In the genomic region with DNA sequence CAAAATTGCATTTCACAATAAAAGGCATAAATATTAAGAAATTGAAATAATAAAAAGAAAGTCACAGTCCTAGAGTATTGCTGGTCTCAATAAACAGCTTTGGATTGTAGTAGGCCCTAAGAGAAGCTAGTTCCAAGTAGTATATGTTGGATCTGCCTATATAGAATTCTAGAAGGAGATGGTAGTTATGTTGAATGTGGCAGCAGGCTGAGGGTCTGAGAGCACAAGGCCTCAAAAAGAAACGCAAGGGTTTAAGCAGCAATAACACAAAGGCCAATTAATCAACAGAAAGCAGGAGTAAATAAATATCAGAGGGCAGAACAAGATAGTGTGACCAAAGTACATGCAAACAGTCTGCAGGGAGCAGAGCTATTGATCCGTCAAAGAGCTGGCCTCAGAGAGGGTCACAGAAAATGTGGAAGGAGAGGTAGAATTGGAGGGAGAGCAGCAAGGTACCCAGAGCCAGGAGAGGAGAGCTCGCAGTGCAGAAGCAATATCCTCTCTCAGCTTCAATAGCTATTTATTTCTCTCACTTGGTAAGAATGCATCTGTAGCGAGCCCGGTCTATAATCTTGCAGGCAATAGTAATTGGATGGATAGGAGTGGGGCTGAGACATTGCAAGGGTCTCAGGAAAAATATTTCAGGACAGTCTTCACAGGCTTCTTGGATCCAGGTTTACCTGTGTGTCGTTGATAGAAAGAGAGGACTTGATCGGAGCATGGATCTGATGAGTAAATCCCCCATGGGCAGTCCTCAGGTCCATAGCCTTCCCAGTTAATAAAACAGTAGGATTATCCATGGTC, we compare ENCODE assay signal across 1 cellular context.
TF ChIP-seq lines count a peak whose summit lies in the region.

No MANE protein-coding gene starts in this region.

TF ChIP-seq in HepG2, 621 proteins besides CTCF, POLR2A, EP300 and RAD21 (continued from another document and continues in another):
- TF ChIP-seq ZBTB10 (CRISPR knock-in tag; IDR thresholded peaks at IDR 0.05; ENCODE audit: borderline replicate concordance) (peak; percentile 64; the same call in 1 of the 2 replicates), FOXP1 (IDR thresholded peaks at IDR 0.05) (peak; percentile 87), FOXP1 (CRISPR knock-in tag; IDR thresholded peaks at IDR 0.05) (peak; percentile 96), ESRRA (CRISPR knock-in tag; IDR thresholded peaks at IDR 0.05; ENCODE audit: low read depth) (peak; percentile 78; the same call in 1 of the 2 replicates), HNF4G (IDR thresholded peaks at IDR 0.05; ENCODE audit: borderline replicate concordance, low read depth, low read length) (peak; percentile 96), HNF4G (CRISPR knock-in tag; IDR thresholded peaks at IDR 0.05; ENCODE audit: borderline replicate concordance, low read depth) (peak; percentile 85), HNRNPH1 (optimal IDR thresholded peaks at IDR 0.05; ENCODE audit: low read depth, low read length) (no peak), CREB1 (IDR thresholded peaks at IDR 0.05) (no peak), CREB1 (CRISPR knock-in tag; IDR thresholded peaks at IDR 0.05) (peak; percentile 69), ATF1 (CRISPR knock-in tag; IDR thresholded peaks at IDR 0.05) (no peak; the same call in 1 of the 2 replicates), SNRNP70 (IDR thresholded peaks at IDR 0.05; ENCODE audit: low read depth, low read length) (no peak), MIXL1 (CRISPR knock-in tag; IDR thresholded peaks at IDR 0.05) (peak; percentile 100), ARID3A (IDR thresholded peaks at IDR 0.05; ENCODE audit: low read depth, low read length) (peak; percentile 97), ZNF7 (CRISPR knock-in tag; IDR thresholded peaks at IDR 0.05) (no peak), THAP11 (CRISPR knock-in tag; IDR thresholded peaks at IDR 0.05) (peak; percentile 71), KLF12 (CRISPR knock-in tag; IDR thresholded peaks at IDR 0.05; ENCODE audit: borderline replicate concordance) (peak; percentile 78), GATAD2A (CRISPR knock-in tag; IDR thresholded peaks at IDR 0.05) (peak; percentile 98), FOXK2 (IDR thresholded peaks at IDR 0.05) (peak; percentile 75; the same call in 1 of the 2 replicates), SP5 (CRISPR knock-in tag; IDR thresholded peaks at IDR 0.05; ENCODE audit: borderline replicate concordance, low read depth) (peak; percentile 54), PHF5A (CRISPR knock-in tag; IDR thresholded peaks at IDR 0.05; ENCODE audit: low read depth, unreplicated experiment) (peak; percentile 93), ZNF432 (CRISPR knock-in tag; IDR thresholded peaks at IDR 0.05; ENCODE audit: borderline replicate concordance) (no peak), ZNF329 (CRISPR knock-in tag; IDR thresholded peaks at IDR 0.05; ENCODE audit: low read depth) (0 out of 2 replicates have a peak, but pooled peaks have one; percentile 52), IRF2 (CRISPR knock-in tag; IDR thresholded peaks at IDR 0.05) (peak; percentile 81), CEBPG (CRISPR knock-in tag; IDR thresholded peaks at IDR 0.05) (peak; percentile 46; the same call in 1 of the 2 replicates), BRF2 (CRISPR knock-in tag; IDR thresholded peaks at IDR 0.05) (0 out of 2 replicates have a peak, but pooled peaks have one; percentile 47), KAT7 (CRISPR knock-in tag; IDR thresholded peaks at IDR 0.05; ENCODE audit: borderline replicate concordance) (no peak), TARDBP (CRISPR knock-in tag; IDR thresholded peaks at IDR 0.05) (peak; percentile 87), ZNF281 (CRISPR knock-in tag; IDR thresholded peaks at IDR 0.05; ENCODE audit: borderline replicate concordance) (no peak), PHF8 (CRISPR knock-in tag; IDR thresholded peaks at IDR 0.05) (peak; percentile 34; the same call in 1 of the 2 replicates), RBAK (CRISPR knock-in tag; IDR thresholded peaks at IDR 0.05) (no peak), TSC22D2 (CRISPR knock-in tag; IDR thresholded peaks at IDR 0.05; ENCODE audit: borderline replicate concordance) (no peak), SNAPC2 (CRISPR knock-in tag; IDR thresholded peaks at IDR 0.05) (peak; percentile 81), CEBPB (IDR thresholded peaks at IDR 0.05; ENCODE audit: borderline replicate concordance, low read depth, low read length) (no peak), TRIM24 (CRISPR knock-in tag; IDR thresholded peaks at IDR 0.05) (no peak), STAG1 (CRISPR knock-in tag; IDR thresholded peaks at IDR 0.05) (no peak)
- TF ChIP-seq, protein P1, sequence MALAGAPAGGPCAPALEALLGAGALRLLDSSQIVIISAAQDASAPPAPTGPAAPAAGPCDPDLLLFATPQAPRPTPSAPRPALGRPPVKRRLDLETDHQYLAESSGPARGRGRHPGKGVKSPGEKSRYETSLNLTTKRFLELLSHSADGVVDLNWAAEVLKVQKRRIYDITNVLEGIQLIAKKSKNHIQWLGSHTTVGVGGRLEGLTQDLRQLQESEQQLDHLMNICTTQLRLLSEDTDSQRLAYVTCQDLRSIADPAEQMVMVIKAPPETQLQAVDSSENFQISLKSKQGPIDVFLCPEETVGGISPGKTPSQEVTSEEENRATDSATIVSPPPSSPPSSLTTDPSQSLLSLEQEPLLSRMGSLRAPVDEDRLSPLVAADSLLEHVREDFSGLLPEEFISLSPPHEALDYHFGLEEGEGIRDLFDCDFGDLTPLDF (CRISPR knock-in tag; IDR thresholded peaks at IDR 0.05): no peak
- TF ChIP-seq, protein P2, sequence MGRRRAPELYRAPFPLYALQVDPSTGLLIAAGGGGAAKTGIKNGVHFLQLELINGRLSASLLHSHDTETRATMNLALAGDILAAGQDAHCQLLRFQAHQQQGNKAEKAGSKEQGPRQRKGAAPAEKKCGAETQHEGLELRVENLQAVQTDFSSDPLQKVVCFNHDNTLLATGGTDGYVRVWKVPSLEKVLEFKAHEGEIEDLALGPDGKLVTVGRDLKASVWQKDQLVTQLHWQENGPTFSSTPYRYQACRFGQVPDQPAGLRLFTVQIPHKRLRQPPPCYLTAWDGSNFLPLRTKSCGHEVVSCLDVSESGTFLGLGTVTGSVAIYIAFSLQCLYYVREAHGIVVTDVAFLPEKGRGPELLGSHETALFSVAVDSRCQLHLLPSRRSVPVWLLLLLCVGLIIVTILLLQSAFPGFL (CRISPR knock-in tag; IDR thresholded peaks at IDR 0.05): no peak
- TF ChIP-seq, protein P3, sequence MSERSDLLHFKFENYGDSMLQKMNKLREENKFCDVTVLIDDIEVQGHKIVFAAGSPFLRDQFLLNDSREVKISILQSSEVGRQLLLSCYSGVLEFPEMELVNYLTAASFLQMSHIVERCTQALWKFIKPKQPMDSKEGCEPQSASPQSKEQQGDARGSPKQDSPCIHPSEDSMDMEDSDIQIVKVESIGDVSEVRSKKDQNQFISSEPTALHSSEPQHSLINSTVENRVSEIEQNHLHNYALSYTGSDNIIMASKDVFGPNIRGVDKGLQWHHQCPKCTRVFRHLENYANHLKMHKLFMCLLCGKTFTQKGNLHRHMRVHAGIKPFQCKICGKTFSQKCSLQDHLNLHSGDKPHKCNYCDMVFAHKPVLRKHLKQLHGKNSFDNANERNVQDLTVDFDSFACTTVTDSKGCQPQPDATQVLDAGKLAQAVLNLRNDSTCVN (CRISPR knock-in tag; IDR thresholded peaks at IDR 0.05; ENCODE audit: borderline replicate concordance): no peak
- TF ChIP-seq, protein P4, sequence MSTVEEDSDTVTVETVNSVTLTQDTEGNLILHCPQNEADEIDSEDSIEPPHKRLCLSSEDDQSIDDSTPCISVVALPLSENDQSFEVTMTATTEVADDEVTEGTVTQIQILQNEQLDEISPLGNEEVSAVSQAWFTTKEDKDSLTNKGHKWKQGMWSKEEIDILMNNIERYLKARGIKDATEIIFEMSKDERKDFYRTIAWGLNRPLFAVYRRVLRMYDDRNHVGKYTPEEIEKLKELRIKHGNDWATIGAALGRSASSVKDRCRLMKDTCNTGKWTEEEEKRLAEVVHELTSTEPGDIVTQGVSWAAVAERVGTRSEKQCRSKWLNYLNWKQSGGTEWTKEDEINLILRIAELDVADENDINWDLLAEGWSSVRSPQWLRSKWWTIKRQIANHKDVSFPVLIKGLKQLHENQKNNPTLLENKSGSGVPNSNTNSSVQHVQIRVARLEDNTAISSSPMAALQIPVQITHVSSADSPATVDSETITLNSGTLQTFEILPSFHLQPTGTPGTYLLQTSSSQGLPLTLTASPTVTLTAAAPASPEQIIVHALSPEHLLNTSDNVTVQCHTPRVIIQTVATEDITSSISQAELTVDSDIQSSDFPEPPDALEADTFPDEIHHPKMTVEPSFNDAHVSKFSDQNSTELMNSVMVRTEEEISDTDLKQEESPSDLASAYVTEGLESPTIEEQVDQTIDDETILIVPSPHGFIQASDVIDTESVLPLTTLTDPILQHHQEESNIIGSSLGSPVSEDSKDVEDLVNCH (CRISPR knock-in tag; IDR thresholded peaks at IDR 0.05): 0 out of 2 replicates have a peak, but pooled peaks have one; percentile 57
- TF ChIP-seq, protein P5, sequence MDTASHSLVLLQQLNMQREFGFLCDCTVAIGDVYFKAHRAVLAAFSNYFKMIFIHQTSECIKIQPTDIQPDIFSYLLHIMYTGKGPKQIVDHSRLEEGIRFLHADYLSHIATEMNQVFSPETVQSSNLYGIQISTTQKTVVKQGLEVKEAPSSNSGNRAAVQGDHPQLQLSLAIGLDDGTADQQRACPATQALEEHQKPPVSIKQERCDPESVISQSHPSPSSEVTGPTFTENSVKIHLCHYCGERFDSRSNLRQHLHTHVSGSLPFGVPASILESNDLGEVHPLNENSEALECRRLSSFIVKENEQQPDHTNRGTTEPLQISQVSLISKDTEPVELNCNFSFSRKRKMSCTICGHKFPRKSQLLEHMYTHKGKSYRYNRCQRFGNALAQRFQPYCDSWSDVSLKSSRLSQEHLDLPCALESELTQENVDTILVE (CRISPR knock-in tag; IDR thresholded peaks at IDR 0.05): peak; percentile 75
- TF ChIP-seq, protein P6, sequence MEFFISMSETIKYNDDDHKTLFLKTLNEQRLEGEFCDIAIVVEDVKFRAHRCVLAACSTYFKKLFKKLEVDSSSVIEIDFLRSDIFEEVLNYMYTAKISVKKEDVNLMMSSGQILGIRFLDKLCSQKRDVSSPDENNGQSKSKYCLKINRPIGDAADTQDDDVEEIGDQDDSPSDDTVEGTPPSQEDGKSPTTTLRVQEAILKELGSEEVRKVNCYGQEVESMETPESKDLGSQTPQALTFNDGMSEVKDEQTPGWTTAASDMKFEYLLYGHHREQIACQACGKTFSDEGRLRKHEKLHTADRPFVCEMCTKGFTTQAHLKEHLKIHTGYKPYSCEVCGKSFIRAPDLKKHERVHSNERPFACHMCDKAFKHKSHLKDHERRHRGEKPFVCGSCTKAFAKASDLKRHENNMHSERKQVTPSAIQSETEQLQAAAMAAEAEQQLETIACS (CRISPR knock-in tag; IDR thresholded peaks at IDR 0.05): no peak
